ENCODE assay signal across 8 cellular contexts in the genomic region with DNA sequence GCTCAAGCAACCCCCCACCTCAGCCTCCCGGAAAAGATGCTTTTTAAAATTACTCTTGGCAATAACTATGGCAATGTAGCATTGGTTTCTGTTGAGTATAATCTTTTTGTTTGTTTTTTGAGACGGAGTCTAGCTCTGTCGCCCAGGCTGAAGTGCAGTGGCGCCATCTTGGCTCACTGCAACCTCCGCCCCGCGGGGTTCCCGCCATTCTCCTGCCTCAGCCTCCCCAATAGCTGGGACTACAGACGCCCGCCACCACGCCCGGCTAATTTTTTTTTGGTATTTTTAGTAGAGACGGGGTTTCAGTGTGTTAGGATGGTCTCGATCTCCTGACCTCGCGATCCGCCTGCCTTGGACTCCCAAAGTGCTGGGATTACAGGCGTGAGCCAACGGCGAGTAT. TPM values are rescaled to one million over a fixed set of nuclear protein-coding genes. Genes with fewer than 3 reads are reported as not detected.
DNase-seq lines count a peak whose midpoint lies in the region; ATAC-seq, FAIRE-seq and TF ChIP-seq lines count a peak whose summit lies in the region.
"Not testable (repeated sequence)": the region's sequence is repeated elsewhere in the genome, so short reads cannot be mapped to it uniquely, and the experiment has no call there.

No MANE protein-coding gene starts in this region.

- H3K9ac ChIP-seq in GM23248 (peak overlapping the region; percentile 90), skeletal muscle satellite cell (ENCODE audit: low read depth, low read length) (peak overlapping the region; percentile 88)

- H3K36me3 Mint-ChIP-seq in WTC11 (peaks cover 16% of the 10 kb centered on the region), brain (peaks cover 41% of the 10 kb centered on the region)

- peaks cover 56% of the 10 kb centered on the region for H3K79me2 ChIP-seq in GM23248 (ENCODE audit: insufficient read depth)

- peak overlapping the region; percentile 82 for H3K4me3 Mint-ChIP-seq in WTC11
- H3K4me3 Mint-ChIP-seq in brain = peak overlapping the region; percentile 86 to 95 (median 94)

- 1% methylated on average over 20 of the region's 20 CpGs for WGBS in A549 (ENCODE audit: missing lambda C conversion rate)
- 87 to 91% methylated on average over 18 to 20 of the region's 20 CpGs for WGBS in GM23248 (ENCODE audit: low coverage in 1 of 2, low lambda C conversion rate in 2 of 2, missing lambda C conversion rate in 2 of 2), 2 experiments
- 47 to 73% methylated on average over 10 to 12 of the region's 20 CpGs for WGBS in gastroesophageal sphincter (ENCODE audit: low coverage in 1 of 2), 2 donors

- H3K4me1 ChIP-seq in A549; skeletal muscle satellite cell (ENCODE audit: control insufficient read depth, insufficient read depth, low read length): not testable (repeated sequence)
- peaks cover 11% of the 10 kb centered on the region for H3K4me1 ChIP-seq in GM23248 (ENCODE audit: insufficient read depth)
- peaks cover 0 to 42% (median 0%) of the 10 kb centered on the region in 3 donors for H3K4me1 ChIP-seq in gastroesophageal sphincter
- H3K4me1 ChIP-seq in mononuclear cell (ENCODE audit: insufficient read depth, low read length) = peaks cover 52% of the 10 kb centered on the region

- FAIRE-seq in A549 (lab: Jason Lieb, UNC) = not testable (repeated sequence)

- not testable (repeated sequence) for TF ChIP-seq CTCF in A549 (IDR thresholded peaks at IDR 0.05); WTC11 (IDR thresholded peaks at IDR 0.05); brain (conservative IDR thresholded peaks at IDR 0.05); gastroesophageal sphincter (IDR thresholded peaks at IDR 0.05)

- peak overlapping the region; percentile 77 for H3K4me2 ChIP-seq in A549
- H3K4me2 ChIP-seq in GM23248 (ENCODE audit: unreplicated experiment) = peak overlapping the region; percentile 91
- peak overlapping the region; percentile 77 for H3K4me2 ChIP-seq in skeletal muscle satellite cell (ENCODE audit: low read length)

- POLR2A ChIA-PET in A549 (lab: Yijun Ruan, JAX) (interaction anchor here (0.7 to 2.3 kb wide), 3 partner anchors 13 to 176 kb away, joined by 4 to 28 read pairs (median 5); a partner anchor contains a TSS), WTC11 (lab: Charles Lee) (interaction anchor here (0.8 to 1.5 kb wide), 3 partner anchors 15 to 32 kb away, joined by 3 to 8 read pairs (median 6); a partner anchor contains a TSS)

- H3K9me3 Mint-ChIP-seq in WTC11 (peaks cover 16% of the 10 kb centered on the region), brain (peaks cover 22 to 42% (median 28%) of the 10 kb centered on the region in 5 experiments)

- H3K27ac Mint-ChIP-seq in WTC11 = not testable (repeated sequence)
- peak overlapping the region; percentile 93 to 97 (median 97) for H3K27ac Mint-ChIP-seq in brain

- H3K9me2 ChIP-seq in GM23248 (ENCODE audit: insufficient read depth) = not testable (repeated sequence)

- H3K36me3 ChIP-seq in GM23248 (ENCODE audit: low read depth); gastroesophageal sphincter; skeletal muscle satellite cell (ENCODE audit: insufficient read depth, low read length): not testable (repeated sequence)

- H3K4me1 Mint-ChIP-seq in WTC11 (peaks cover 15% of the 10 kb centered on the region), brain (peaks cover 38% of the 10 kb centered on the region)

- not testable (repeated sequence) for TF ChIP-seq POLR2A in A549 (IDR thresholded peaks at IDR 0.05; ENCODE audit: low read length); gastroesophageal sphincter (IDR thresholded peaks at IDR 0.05)

- not testable (repeated sequence) for DNase-seq in A549 (ENCODE audit: low read depth in 1 of 2, low spot score in 1 of 2); GM23248; WTC11 (ENCODE audit: low spot score)
- DNase-seq in NCI-H69 (lab: John Stamatoyannopoulos, UW) = peak; percentile 26

- H4K20me1 ChIP-seq in GM23248 (ENCODE audit: insufficient read depth) = not testable (repeated sequence)

- not testable (repeated sequence) for H3F3A ChIP-seq in GM23248 (ENCODE audit: insufficient read depth)

- H3K4me3 ChIP-seq in A549 = peak overlapping the region; percentile 69
- H3K4me3 ChIP-seq in GM23248 = peak overlapping the region; percentile 90
- H3K4me3 ChIP-seq in gastroesophageal sphincter = peak overlapping the region; percentile 67 to 98
- peak overlapping the region; percentile 91 for H3K4me3 ChIP-seq in mononuclear cell (ENCODE audit: low read length)
- H3K4me3 ChIP-seq in skeletal muscle satellite cell (ENCODE audit: low read length) = peak overlapping the region; percentile 79

- peak overlapping the region; percentile 96 for H2AFZ ChIP-seq in GM23248

- in situ Hi-C loops in GM23248 (cut with MboI) = not testable (repeated sequence)

- not testable (repeated sequence) for TF ChIP-seq EP300 in A549 (IDR thresholded peaks at IDR 0.05); gastroesophageal sphincter (IDR thresholded peaks at IDR 0.05)

- CTCF ChIA-PET in A549 (lab: Yijun Ruan, JAX) (interaction anchor here (0.6 to 2.5 kb wide), 4 partner anchors 8 to 467 kb away, joined by 3 to 17 read pairs (median 7); no protein-coding TSS in a partner anchor), WTC11 (lab: Charles Lee) (interaction anchor here (1.1 to 2.5 kb wide), 7 partner anchors 9 to 459 kb away, joined by 3 to 18 read pairs (median 6); a partner anchor contains a TSS)

- peak in 1 of 2 experiments; percentile 63; a peak in 3 of 6 replicates for ATAC-seq in A549
- ATAC-seq in WTC11, gastroesophageal sphincter: not testable (repeated sequence)

- TF ChIP-seq RAD21 in A549 (conservative IDR thresholded peaks at IDR 0.05 in 1 of 2, IDR thresholded peaks at IDR 0.05 in 1 of 2) = not testable (repeated sequence)

- H3K27me3 Mint-ChIP-seq in WTC11 (ENCODE audit: low read depth) = not testable (repeated sequence)
- H3K27me3 Mint-ChIP-seq in brain = peaks cover 15% of the 10 kb centered on the region

- H3K9me3 ChIP-seq in A549; GM23248 (ENCODE audit: low read depth); gastroesophageal sphincter; mononuclear cell (ENCODE audit: low read depth, low read length); skeletal muscle satellite cell (replicated peaks; ENCODE audit: low read length): not testable (repeated sequence)

- H3K27ac ChIP-seq in A549 = peak overlapping the region; percentile 90 to 93
- 0 out of 2 replicates have a peak overlapping the region, but pooled peaks have one; percentile 83 for H3K27ac ChIP-seq in GM23248
- H3K27ac ChIP-seq in gastroesophageal sphincter = peak overlapping the region in 2 of 4 donors; percentile 87 to 92

- not testable (repeated sequence) for H3K27me3 ChIP-seq in GM23248 (replicated peaks; ENCODE audit: insufficient read depth); gastroesophageal sphincter; mononuclear cell (ENCODE audit: insufficient read depth, low read length); skeletal muscle satellite cell (ENCODE audit: control insufficient read depth, insufficient read depth, low read length)

TF ChIP-seq in A549, 52 proteins besides CTCF, POLR2A, EP300 and RAD21:
- peak; percentile 21; the same call in 1 of the 2 replicates for TF ChIP-seq PHF8 (IDR thresholded peaks at IDR 0.05; ENCODE audit: borderline replicate concordance, low read depth)
TF ChIP-seq in A549: peak in this region for 1; not testable (repeated sequence) for 51.

TF ChIP-seq in WTC11, 78 proteins besides CTCF, POLR2A, EP300 and RAD21:
- TF ChIP-seq ZNF121 (CRISPR knock-in tag; IDR thresholded peaks at IDR 0.05) = peak; percentile 53; the same call in 1 of the 2 replicates

RNA-seq across cellular contexts. Expression of a gene that starts 0.9 kb away (rescaled TPM):
- 85.2 and 113 TPM in 2 replicates for polyA plus RNA-seq in A549 (2011; rRNA removed)
- polyA plus RNA-seq in A549 (2012; cell fraction: cytosol; rRNA removed) = 11.7 and 13.4 TPM in 2 replicates
- polyA plus RNA-seq in A549 (2012; cell fraction: nucleus; rRNA removed) = 4.6 and 6.1 TPM in 2 replicates
- 42.3 to 53.4 TPM (median 51.5 TPM) in 3 replicates for polyA plus RNA-seq in A549 (2017; fragmentation: RNase III; extraction: RNeasy Plus Mini Kit Qiagen cat#74134 plus additional on column Dnase treatment)
- polyA minus RNA-seq in A549 (2011; rRNA and poly(A)+ RNA removed) = 17.9 and 20.2 TPM in 2 replicates
- total RNA-seq in GM23248 (2014; rRNA removed; shearing (Covaris generic)) = 37.0 and 44.6 TPM in 2 replicates
- 30.4 and 31.1 TPM in 2 replicates for polyA plus RNA-seq in GM23248 (2016; fragmentation: Nextera tagmentation; extraction: Ambion mirVana)
- 14.0 to 16.4 TPM (median 14.8 TPM) in 3 replicates for total RNA-seq in WTC11 (2021)
- 39.5 TPM for polyA plus RNA-seq in brain (ENCODE audit: insufficient read depth, low read depth, low replicate concordance)
- 10 to 100 TPM; 32.7 to 98.0 (median 65.4) TPM for total RNA-seq in gastroesophageal sphincter
- total RNA-seq in mononuclear cell = 128 TPM
- total RNA-seq in skeletal muscle satellite cell (2012; rRNA removed) = 18.5 and 22.7 TPM in 2 replicates

RNA-seq across cellular contexts. Expression of a gene that starts 32.3 kb away (rescaled TPM):
- polyA plus RNA-seq in A549 (2011; rRNA removed) = 29.9 and 44.0 TPM in 2 replicates
- polyA plus RNA-seq in A549 (2012; cell fraction: cytosol; rRNA removed) = 13.1 and 15.0 TPM in 2 replicates
- 11.9 and 12.4 TPM in 2 replicates for polyA plus RNA-seq in A549 (2012; cell fraction: nucleus; rRNA removed)
- polyA plus RNA-seq in A549 (2017; fragmentation: RNase III; extraction: RNeasy Plus Mini Kit Qiagen cat#74134 plus additional on column Dnase treatment) = 35.8 to 37.3 TPM (median 36.7 TPM) in 3 replicates
- 7.4 and 12.4 TPM in 2 replicates for polyA minus RNA-seq in A549 (2011; rRNA and poly(A)+ RNA removed)
- total RNA-seq in GM23248 (2014; rRNA removed; shearing (Covaris generic)) = 9.4 and 11.2 TPM in 2 replicates
- polyA plus RNA-seq in GM23248 (2016; fragmentation: Nextera tagmentation; extraction: Ambion mirVana) = 34.8 and 36.4 TPM in 2 replicates
- 25.4 to 33.3 TPM (median 27.2 TPM) in 3 replicates for total RNA-seq in WTC11 (2021)
- polyA plus RNA-seq in brain (ENCODE audit: insufficient read depth, low read depth, low replicate concordance) = 24.9 TPM
- 10 to 100 TPM; 19.3 to 26.7 (median 22.8) TPM for total RNA-seq in gastroesophageal sphincter
- total RNA-seq in mononuclear cell = 3.1 TPM
- 7.0 and 7.9 TPM in 2 replicates for total RNA-seq in skeletal muscle satellite cell (2012; rRNA removed)
